14 cellular contexts compared by ENCODE assay signal in the genomic region with DNA sequence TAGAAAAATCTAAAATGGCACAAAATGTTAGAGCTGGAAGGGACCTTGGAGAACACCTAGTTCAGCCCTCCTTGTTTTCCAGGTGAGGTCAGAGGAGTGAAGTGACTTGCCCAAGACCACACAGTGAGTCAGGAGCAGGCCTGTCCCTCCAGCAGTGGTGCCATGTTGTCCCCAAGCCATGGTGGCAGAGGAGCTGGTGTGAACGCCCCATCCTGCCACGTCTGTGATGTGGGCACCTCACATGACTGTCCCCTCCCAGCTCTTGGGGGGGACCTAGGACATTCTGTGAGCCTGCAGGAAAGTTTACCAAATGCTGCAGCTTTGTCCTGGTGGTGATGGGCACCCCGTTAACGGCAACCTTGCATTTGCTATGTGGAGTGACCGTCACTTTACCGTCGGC.
DNase-seq lines count a peak whose midpoint lies in the region; ATAC-seq and TF ChIP-seq lines count a peak whose summit lies in the region.
"Had no signal": no experiment of that assay in that cellular context is flagged by ENCODE, and none has a peak within 500 bp of the region (broad histone marks: within the 10 kb centered on the region; RNA-seq: fewer than 3 reads in every experiment).

No MANE protein-coding gene starts in this region.

- H3K18ac ChIP-seq in neuronal stem cell (ENCODE audit: low read length) = peak overlapping the region; percentile 61

- no peaks in the 10 kb centered on the region for H3K27me3 ChIP-seq in BLaER1
- no peaks in the 10 kb centered on the region for H3K27me3 ChIP-seq in BLaER1 treated with 17β-estradiol and CSF1 and Interleukin-3, amounts not matched to agents 10 nM and 100 nM
- no peaks in the 10 kb centered on the region for H3K27me3 ChIP-seq in neuronal stem cell (ENCODE audit: control insufficient read depth in 3 of 3, insufficient read depth in 3 of 3, low read depth in 1 of 3, low read length in 3 of 3)
- no peaks in the 10 kb centered on the region for H3K27me3 ChIP-seq in A673 (replicated peaks; ENCODE audit: insufficient read depth, low read depth, low read length, poor library complexity)

- H2AFZ ChIP-seq in neuronal stem cell (ENCODE audit: low read length) = no peak overlapping the region

- POLR2A ChIA-PET in A673 (lab: Charles Lee; ENCODE audit: low non-redundant PET) = interaction anchor here (0.6 kb wide), 1 partner anchor 22 kb away, joined by 10 read pairs; no protein-coding TSS in a partner anchor

- no peak overlapping the region for H2BK12ac ChIP-seq in neuronal stem cell (ENCODE audit: low read length)

- peak overlapping the region; percentile 69 for H2BK120ac ChIP-seq in neuronal stem cell (ENCODE audit: low read depth, low read length)

- peaks cover 4% of the 10 kb centered on the region; the same call in 1 of the 2 replicates for H3K9me3 ChIP-seq in BLaER1
- H3K9me3 ChIP-seq in BLaER1 treated with 17β-estradiol and CSF1 and Interleukin-3, amounts not matched to agents 10 nM and 100 nM (replicated peaks in 1 of 11) = peaks cover 0 to 5% (median 0%) of the 10 kb centered on the region in 11 experiments; a peak in 2 of 22 replicates
- peaks cover 0 to 2% of the 10 kb centered on the region in 2 donors for H3K9me3 ChIP-seq in neuronal stem cell (replicated peaks in 1 of 2; ENCODE audit: control insufficient read depth in 2 of 2, insufficient read depth in 1 of 2, low read depth in 1 of 2, low read length in 2 of 2)
- no peaks in the 10 kb centered on the region for H3K9me3 ChIP-seq in A673 (ENCODE audit: low read depth, low read length, poor library complexity, severe bottlenecking)
- H3K9me3 ChIP-seq: A549 had no signal

- H4K20me1 ChIP-seq in BLaER1 = no peaks in the 10 kb centered on the region
- H4K20me1 ChIP-seq in BLaER1 treated with 17β-estradiol and CSF1 and Interleukin-3, amounts not matched to agents 10 nM and 100 nM = no peaks in the 10 kb centered on the region

- DNase-seq in central memory CD8-positive, alpha-beta T cell (ENCODE audit: low spot score in 2 of 2) = no peak
- DNase-seq in neuronal stem cell (ENCODE audit: low spot score) (no peak), nephron progenitor cell (no peak), activated T-cell treated with anti-CD3 and anti-CD28 coated beads for 4 hours (no peak), A673 (ENCODE audit: low spot score) (no peak)
- no peak for DNase-seq in stimulated activated naive CD4-positive, alpha-beta T cell treated with Interleukin-2 at 50 U/mL for 16 hours (lab: John Stamatoyannopoulos, UW)
- DNase-seq: Calu3; CD4-positive, CD25-positive, alpha-beta regulatory T cell; DMS 273 treated with DMSO at 0.1 percent for 48 hours had no signal

- no peaks in the 10 kb centered on the region for H3K79me1 ChIP-seq in neuronal stem cell (ENCODE audit: low read depth, low read length)

- CTCF ChIA-PET in A673 (lab: Charles Lee) = no interaction called here

- peaks cover 93% of the 10 kb centered on the region for H3K4me1 ChIP-seq in BLaER1
- H3K4me1 ChIP-seq in BLaER1 treated with 17β-estradiol and CSF1 and Interleukin-3, amounts not matched to agents 10 nM and 100 nM = peaks cover 24 to 90% (median 70%) of the 10 kb centered on the region in 10 experiments
- peaks cover 9 to 25% of the 10 kb centered on the region in 2 donors for H3K4me1 ChIP-seq in neuronal stem cell (ENCODE audit: control insufficient read depth in 2 of 2, insufficient read depth in 1 of 2, low read depth in 1 of 2, low read length in 2 of 2)
- H3K4me1 ChIP-seq in A673 (ENCODE audit: insufficient read depth, low read length, poor library complexity, severe bottlenecking) = no peaks in the 10 kb centered on the region

- no peak overlapping the region for H2BK5ac ChIP-seq in neuronal stem cell (ENCODE audit: low read length)

- H3K27ac Mint-ChIP-seq in central memory CD8-positive, alpha-beta T cell (ENCODE audit: low read depth) = peak overlapping the region; percentile 62
- no peak overlapping the region for H3K27ac Mint-ChIP-seq in nephron progenitor cell
- H3K27ac Mint-ChIP-seq: CD4-positive, CD25-positive, alpha-beta regulatory T cell had no signal

- no peak for ATAC-seq in central memory CD8-positive, alpha-beta T cell (replicated peaks; ENCODE audit: extremely low read depth, poor library complexity, severe bottlenecking)
- ATAC-seq: HCT116 had no signal

- H3K4me3 Mint-ChIP-seq in central memory CD8-positive, alpha-beta T cell = no peak overlapping the region
- no peak overlapping the region for H3K4me3 Mint-ChIP-seq in nephron progenitor cell
- H3K4me3 Mint-ChIP-seq: CD4-positive, CD25-positive, alpha-beta regulatory T cell had no signal

- WGBS in neuronal stem cell (ENCODE audit: extremely low coverage in 2 of 2, insufficient read length in 2 of 2, insufficient replicate concordance in 1 of 2), 2 donors = no CpG with 5 or more reads among the region's 7 CpGs

- no TSS peak for BruUV-seq in A673 (replicated peaks; lab: Mats Ljungman, UMichigan)

- peaks cover 24% of the 10 kb centered on the region for H3K27me3 Mint-ChIP-seq in central memory CD8-positive, alpha-beta T cell
- peaks cover 3% of the 10 kb centered on the region for H3K27me3 Mint-ChIP-seq in nephron progenitor cell (ENCODE audit: low read depth, poor library complexity)

- H3K36me3 ChIP-seq in BLaER1 (peaks cover 21% of the 10 kb centered on the region; the same call in 1 of the 2 replicates), neuronal stem cell (replicated peaks in 1 of 2; ENCODE audit: control insufficient read depth in 2 of 2, insufficient read depth in 2 of 2, low read length in 2 of 2) (no peaks in the 10 kb centered on the region), A673 (ENCODE audit: insufficient read depth, low read length, poor library complexity, severe bottlenecking) (no peaks in the 10 kb centered on the region)
- H3K36me3 ChIP-seq in BLaER1 treated with 17β-estradiol and CSF1 and Interleukin-3, amounts not matched to agents 10 nM and 100 nM = no peaks in the 10 kb centered on the region

- H3K4me2 ChIP-seq in BLaER1 = peak overlapping the region; percentile 93
- peak overlapping the region in 9 of 11 experiments; percentile 79 to 94 (median 83); a peak in 13 of 22 replicates for H3K4me2 ChIP-seq in BLaER1 treated with 17β-estradiol and CSF1 and Interleukin-3, amounts not matched to agents 10 nM and 100 nM
- no peak overlapping the region for H3K4me2 ChIP-seq in neuronal stem cell (ENCODE audit: insufficient read depth, low read length, poor library complexity, severe bottlenecking)
- H3K4me2 ChIP-seq: A549 had no signal

- no peaks in the 10 kb centered on the region for H3K9me3 Mint-ChIP-seq in central memory CD8-positive, alpha-beta T cell
- no peaks in the 10 kb centered on the region for H3K9me3 Mint-ChIP-seq in nephron progenitor cell

- H3K23ac ChIP-seq in neuronal stem cell (ENCODE audit: low read depth, low read length, poor library complexity) = no peak overlapping the region

- no peaks in the 10 kb centered on the region for H3K4me1 Mint-ChIP-seq in central memory CD8-positive, alpha-beta T cell
- H3K4me1 Mint-ChIP-seq in nephron progenitor cell = peaks cover 63% of the 10 kb centered on the region

- H3K36me3 Mint-ChIP-seq in central memory CD8-positive, alpha-beta T cell (ENCODE audit: insufficient read depth) = no peaks in the 10 kb centered on the region
- no peaks in the 10 kb centered on the region for H3K36me3 Mint-ChIP-seq in nephron progenitor cell (ENCODE audit: low read depth)
- H3K36me3 Mint-ChIP-seq: CD4-positive, CD25-positive, alpha-beta regulatory T cell had no signal

- H3K9ac ChIP-seq in BLaER1 (peak overlapping the region; percentile 83; the same call in 1 of the 2 replicates), neuronal stem cell (ENCODE audit: low read depth, low read length, poor library complexity) (no peak overlapping the region)
- H3K9ac ChIP-seq in BLaER1 treated with 17β-estradiol and CSF1 and Interleukin-3, amounts not matched to agents 10 nM and 100 nM = peak overlapping the region in 4 of 11 experiments; percentile 81 to 83 (median 82); a peak in 6 of 22 replicates

- no peak overlapping the region for H3K4ac ChIP-seq in neuronal stem cell (ENCODE audit: low read length)

- no peak overlapping the region for H4K91ac ChIP-seq in neuronal stem cell (ENCODE audit: low read depth, low read length, poor library complexity)

- intact Hi-C loops in A673 (cut with micrococcal nuclease; ENCODE audit: unreplicated experiment) = no loop called here

- H4K8ac ChIP-seq in neuronal stem cell (ENCODE audit: low read depth, low read length) = no peak overlapping the region

- TF ChIP-seq CTCF in nephron progenitor cell (IDR thresholded peaks at IDR 0.05) = no peak
- no peak for TF ChIP-seq CTCF in A673 (conservative IDR thresholded peaks at IDR 0.05; ENCODE audit: low read depth, low read length)

- no peak overlapping the region for H3K4me3 ChIP-seq in BLaER1
- no peak overlapping the region for H3K4me3 ChIP-seq in BLaER1 treated with 17β-estradiol and CSF1 and Interleukin-3, amounts not matched to agents 10 nM and 100 nM
- no peak overlapping the region for H3K4me3 ChIP-seq in neuronal stem cell (ENCODE audit: low read length in 2 of 2)
- no peak overlapping the region for H3K4me3 ChIP-seq in A673 (ENCODE audit: low read depth, low read length, poor library complexity, severe bottlenecking)
- H3K4me3 ChIP-seq: A549 had no signal

- peak overlapping the region; percentile 94 for H3K27ac ChIP-seq in BLaER1
- peak overlapping the region in 4 of 11 experiments; percentile 77 to 83 (median 81); a peak in 3 of 22 replicates for H3K27ac ChIP-seq in BLaER1 treated with 17β-estradiol and CSF1 and Interleukin-3, amounts not matched to agents 10 nM and 100 nM
- no peak overlapping the region for H3K27ac ChIP-seq in neuronal stem cell (replicated peaks; ENCODE audit: low read length)
- H3K27ac ChIP-seq in A673 (ENCODE audit: low read depth, low read length, poor library complexity, severe bottlenecking) = no peak overlapping the region
- H3K27ac ChIP-seq: A549, HL-60 had no signal

- H3K14ac ChIP-seq in neuronal stem cell (ENCODE audit: low read length) = no peak overlapping the region

- peak overlapping the region; percentile 51 for H2BK15ac ChIP-seq in neuronal stem cell (ENCODE audit: low read length)

- H2AK5ac ChIP-seq in neuronal stem cell (ENCODE audit: low read depth, low read length) = peak overlapping the region; percentile 77
